Comparison of ENCODE assay signal across 8 cellular contexts in genomic region chr14:100155049-100155621, GRCh38.
DNase-seq lines count a peak whose midpoint lies in the region; ATAC-seq and TF ChIP-seq lines count a peak whose summit lies in the region.

No MANE protein-coding gene starts in this region.

- no peaks in the 10 kb centered on the region for H3K36me3 ChIP-seq in BLaER1 treated with 17β-estradiol and CSF1 and Interleukin-3, amounts not matched to agents 10 nM and 100 nM

- peak overlapping the region; percentile 51 to 94 (median 76) for H3K4me2 ChIP-seq in BLaER1 treated with 17β-estradiol and CSF1 and Interleukin-3, amounts not matched to agents 10 nM and 100 nM

- no peak overlapping the region for H3K4me3 Mint-ChIP-seq in stimulated activated effector memory CD8-positive, alpha-beta T cell treated with anti-CD3 and anti-CD28 coated beads, Interleukin-12 subunit alpha, Interleukin-12 subunit beta, amount 100 ng/mL, for 72 hours

- peaks cover 12% of the 10 kb centered on the region for H3K36me3 Mint-ChIP-seq in stimulated activated effector memory CD8-positive, alpha-beta T cell treated with anti-CD3 and anti-CD28 coated beads, Interleukin-12 subunit alpha, Interleukin-12 subunit beta, amount 100 ng/mL, for 72 hours

- peaks cover 0 to 26% (median 13%) of the 10 kb centered on the region in 11 experiments; a peak in 14 of 22 replicates for H4K20me1 ChIP-seq in BLaER1 treated with 17β-estradiol and CSF1 and Interleukin-3, amounts not matched to agents 10 nM and 100 nM

- TF ChIP-seq CTCF in GM12875 (IDR thresholded peaks at IDR 0.05; ENCODE audit: borderline replicate concordance, insufficient read depth, low read depth, low read length) = peak; percentile 68; the same call in 1 of the 2 replicates

- peaks cover 10 to 19% (median 13%) of the 10 kb centered on the region in 11 experiments for H3K9me3 ChIP-seq in BLaER1 treated with 17β-estradiol and CSF1 and Interleukin-3, amounts not matched to agents 10 nM and 100 nM (replicated peaks in 1 of 11)

- H3K9me3 Mint-ChIP-seq in stimulated activated effector memory CD8-positive, alpha-beta T cell treated with anti-CD3 and anti-CD28 coated beads, Interleukin-12 subunit alpha, Interleukin-12 subunit beta, amount 100 ng/mL, for 72 hours = peaks cover 6% of the 10 kb centered on the region

- ATAC-seq in stimulated activated effector memory CD8-positive, alpha-beta T cell treated with anti-CD3 and anti-CD28 coated beads, Interleukin-12 subunit alpha, Interleukin-12 subunit beta, amount 100 ng/mL, for 72 hours = no peak
- no peak for ATAC-seq in HG02678 (IDR thresholded peaks at IDR 0.05; ENCODE audit: unreplicated experiment)
- no peak for ATAC-seq in HG02642 (IDR thresholded peaks at IDR 0.05; ENCODE audit: poor library complexity, unreplicated experiment)

- H3K4me1 Mint-ChIP-seq in stimulated activated effector memory CD8-positive, alpha-beta T cell treated with anti-CD3 and anti-CD28 coated beads, Interleukin-12 subunit alpha, Interleukin-12 subunit beta, amount 100 ng/mL, for 72 hours = no peaks in the 10 kb centered on the region

- H3K27ac Mint-ChIP-seq in stimulated activated effector memory CD8-positive, alpha-beta T cell treated with anti-CD3 and anti-CD28 coated beads, Interleukin-12 subunit alpha, Interleukin-12 subunit beta, amount 100 ng/mL, for 72 hours = peak overlapping the region; percentile 38

- peaks cover 37 to 45% (median 40%) of the 10 kb centered on the region in 11 experiments for H3K27me3 ChIP-seq in BLaER1 treated with 17β-estradiol and CSF1 and Interleukin-3, amounts not matched to agents 10 nM and 100 nM

- peak overlapping the region in 8 of 11 experiments; percentile 24 to 63 (median 46); a peak in 9 of 22 replicates for H3K9ac ChIP-seq in BLaER1 treated with 17β-estradiol and CSF1 and Interleukin-3, amounts not matched to agents 10 nM and 100 nM

- peak overlapping the region in 9 of 11 experiments; percentile 34 to 75 (median 45); a peak in 15 of 22 replicates for H3K27ac ChIP-seq in BLaER1 treated with 17β-estradiol and CSF1 and Interleukin-3, amounts not matched to agents 10 nM and 100 nM

- no peak overlapping the region for H3K4me3 ChIP-seq in BLaER1 treated with 17β-estradiol and CSF1 and Interleukin-3, amounts not matched to agents 10 nM and 100 nM
- no peak overlapping the region for H3K4me3 ChIP-seq in GM12875 (ENCODE audit: low read depth, low read length)

- DNase-seq in SW480 (ENCODE audit: low spot score) (peak; percentile 50), fibroblast of peridontal ligament (ENCODE audit: extremely low read depth) (peak; percentile 28), midbrain (lab: John Stamatoyannopoulos, UW) (no peak)
- DNase-seq in stimulated activated effector memory CD8-positive, alpha-beta T cell treated with anti-CD3 and anti-CD28 coated beads, Interleukin-12 subunit alpha, Interleukin-12 subunit beta, amount 100 ng/mL, for 72 hours (ENCODE audit: low spot score in 2 of 2) = peak in 1 of 2 donors; percentile 66

- peaks cover 31 to 51% (median 48%) of the 10 kb centered on the region in 10 experiments for H3K4me1 ChIP-seq in BLaER1 treated with 17β-estradiol and CSF1 and Interleukin-3, amounts not matched to agents 10 nM and 100 nM
